ENCODE assay signal across 15 cellular contexts in genomic region chr6:37276916-37277509, GRCh38. TPM values are rescaled to one million over a fixed set of nuclear protein-coding genes. Genes with fewer than 3 reads are reported as not detected.
DNase-seq lines count a peak whose midpoint lies in the region; ATAC-seq and TF ChIP-seq lines count a peak whose summit lies in the region.
"Had no signal": no experiment of that assay in that cellular context is flagged by ENCODE, and none has a peak within 500 bp of the region (broad histone marks: within the 10 kb centered on the region; RNA-seq: fewer than 3 reads in every experiment).

No MANE protein-coding gene starts in this region.

- ATAC-seq in activated T-cell treated with anti-CD3 and anti-CD28 coated beads, Interleukin-2, amount 50 U/mL, for 72 hours (replicated peaks in 1 of 2) = peak; percentile 63 to 65
- ATAC-seq in GM21423 (IDR thresholded peaks at IDR 0.05; ENCODE audit: unreplicated experiment) (peak; percentile 67), activated B cell treated with CpG ODN at 0.5 μM for 24 hours (ENCODE audit: low read depth) (peak; percentile 72)

- CTCF ChIA-PET in activated B cell treated with CpG ODN at 0.5 μM for 24 hours (lab: Charles Lee) = interaction anchor here (1.3 kb wide), 1 partner anchor 259 kb away, joined by 3 read pairs; no protein-coding TSS in a partner anchor

- peaks cover 60% of the 10 kb centered on the region for H3K4me1 Mint-ChIP-seq in activated T-cell treated with anti-CD3 and anti-CD28 coated beads, Interleukin-2, amount 50 U/mL, for 72 hours (ENCODE audit: low read depth)
- peaks cover 30% of the 10 kb centered on the region for H3K4me1 Mint-ChIP-seq in activated B cell treated with CpG ODN at 0.5 μM for 24 hours

- no peak for TF ChIP-seq CTCF in activated B cell treated with CpG ODN at 0.5 μM for 24 hours (IDR thresholded peaks at IDR 0.05)

- H3K36me3 Mint-ChIP-seq in activated T-cell treated with anti-CD3 and anti-CD28 coated beads, Interleukin-2, amount 50 U/mL, for 72 hours (ENCODE audit: insufficient read depth in 2 of 2) = peaks cover 7 to 16% of the 10 kb centered on the region in 2 donors
- H3K36me3 Mint-ChIP-seq in activated B cell treated with CpG ODN at 0.5 μM for 24 hours (ENCODE audit: low read depth) = peaks cover 45% of the 10 kb centered on the region

- POLR2A ChIA-PET in activated B cell treated with CpG ODN at 0.5 μM for 24 hours (lab: Charles Lee) = interaction anchor here (0.6 kb wide), 1 partner anchor 572 kb away, joined by 3 read pairs; no protein-coding TSS in a partner anchor

- intact Hi-C loops in activated B cell treated with CpG ODN at 0.5 μM for 24 hours (cut with micrococcal nuclease) = no loop called here

- peak overlapping the region; percentile 3 for H3K27ac Mint-ChIP-seq in activated T-cell treated with anti-CD3 and anti-CD28 coated beads, Interleukin-2, amount 50 U/mL, for 72 hours
- peak overlapping the region; percentile 46 for H3K27ac Mint-ChIP-seq in activated B cell treated with CpG ODN at 0.5 μM for 24 hours
- H3K27ac Mint-ChIP-seq: activated naive CD4-positive, alpha-beta T cell treated with anti-CD3 and anti-CD28 coated beads, Interleukin-2, amount 50 U/mL, for 24 hours had no signal

- no peak for DNase-seq in activated T-cell treated with anti-CD3 and anti-CD28 coated beads, Interleukin-2, amount 50 U/mL, for 72 hours
- DNase-seq in activated T-cell treated with anti-CD3 and anti-CD28 coated beads, Interleukin-2, amount 50 U/mL, for 1 hour = no peak
- DNase-seq in activated B cell treated with CpG ODN at 0.5 μM for 24 hours (no peak), renal cortical epithelial cell (ENCODE audit: low read depth) (peak; percentile 72), NCI-H524 treated with DMSO at 0.1 percent for 48 hours (lab: John Stamatoyannopoulos, UW) (no peak), NCI-H446 treated with DMSO at 0.1 percent for 48 hours (lab: John Stamatoyannopoulos, UW) (no peak), NCI-H345 treated with DMSO at 0.1 percent for 48 hours (lab: John Stamatoyannopoulos, UW; ENCODE audit: unreplicated experiment) (no peak)
- DNase-seq: activated CD8-positive, alpha-beta memory T cell treated with anti-CD3 and anti-CD28 coated beads for 24 hours; islet precursor cell; KG1; NCI-H1694; NCI-H748 treated with DMSO at 0.1 percent for 48 hours had no signal

- peak overlapping the region in 1 of 2 donors; percentile 1 for H3K4me3 Mint-ChIP-seq in activated T-cell treated with anti-CD3 and anti-CD28 coated beads, Interleukin-2, amount 50 U/mL, for 72 hours
- H3K4me3 Mint-ChIP-seq in activated B cell treated with CpG ODN at 0.5 μM for 24 hours = peak overlapping the region; percentile 41
- H3K4me3 Mint-ChIP-seq: central memory CD8-positive, alpha-beta T cell had no signal

- H3K27me3 Mint-ChIP-seq in activated T-cell treated with anti-CD3 and anti-CD28 coated beads, Interleukin-2, amount 50 U/mL, for 72 hours (ENCODE audit: low read depth) = no peaks in the 10 kb centered on the region
- H3K27me3 Mint-ChIP-seq in activated B cell treated with CpG ODN at 0.5 μM for 24 hours = no peaks in the 10 kb centered on the region
- H3K27me3 Mint-ChIP-seq: activated naive CD4-positive, alpha-beta T cell treated with anti-CD3 and anti-CD28 coated beads, Interleukin-2, amount 50 U/mL, for 24 hours; central memory CD8-positive, alpha-beta T cell had no signal

- H3K9me3 Mint-ChIP-seq in activated T-cell treated with anti-CD3 and anti-CD28 coated beads, Interleukin-2, amount 50 U/mL, for 72 hours = no peaks in the 10 kb centered on the region
- H3K9me3 Mint-ChIP-seq in activated B cell treated with CpG ODN at 0.5 μM for 24 hours = no peaks in the 10 kb centered on the region
- H3K9me3 Mint-ChIP-seq: activated naive CD4-positive, alpha-beta T cell treated with anti-CD3 and anti-CD28 coated beads, Interleukin-2, amount 50 U/mL, for 24 hours; central memory CD8-positive, alpha-beta T cell had no signal

RNA-seq across cellular contexts. Expression of gene TMEM217, which starts 19.1 kb away (rescaled TPM):
- total RNA-seq in activated T-cell treated with anti-CD3 and anti-CD28 coated beads, Interleukin-2, amount 50 U/mL, for 72 hours = 1 to 10 TPM; 6.8 to 9.3 TPM
- 0.54 and 1.0 TPM in 2 replicates for total RNA-seq in activated B cell treated with CpG ODN at 0.5 μM for 24 hours
- total RNA-seq in renal cortical epithelial cell = 5.7 and 13.0 TPM in 2 replicates

RNA-seq across cellular contexts. Expression of gene TBC1D22B, which starts 19.4 kb away (rescaled TPM):
- 10 to 100 TPM; 23.2 to 24.4 TPM for total RNA-seq in activated T-cell treated with anti-CD3 and anti-CD28 coated beads, Interleukin-2, amount 50 U/mL, for 72 hours
- total RNA-seq in activated B cell treated with CpG ODN at 0.5 μM for 24 hours = 10.7 and 11.1 TPM in 2 replicates
- total RNA-seq in renal cortical epithelial cell = 8.2 and 12.5 TPM in 2 replicates
